In the genomic region with DNA sequence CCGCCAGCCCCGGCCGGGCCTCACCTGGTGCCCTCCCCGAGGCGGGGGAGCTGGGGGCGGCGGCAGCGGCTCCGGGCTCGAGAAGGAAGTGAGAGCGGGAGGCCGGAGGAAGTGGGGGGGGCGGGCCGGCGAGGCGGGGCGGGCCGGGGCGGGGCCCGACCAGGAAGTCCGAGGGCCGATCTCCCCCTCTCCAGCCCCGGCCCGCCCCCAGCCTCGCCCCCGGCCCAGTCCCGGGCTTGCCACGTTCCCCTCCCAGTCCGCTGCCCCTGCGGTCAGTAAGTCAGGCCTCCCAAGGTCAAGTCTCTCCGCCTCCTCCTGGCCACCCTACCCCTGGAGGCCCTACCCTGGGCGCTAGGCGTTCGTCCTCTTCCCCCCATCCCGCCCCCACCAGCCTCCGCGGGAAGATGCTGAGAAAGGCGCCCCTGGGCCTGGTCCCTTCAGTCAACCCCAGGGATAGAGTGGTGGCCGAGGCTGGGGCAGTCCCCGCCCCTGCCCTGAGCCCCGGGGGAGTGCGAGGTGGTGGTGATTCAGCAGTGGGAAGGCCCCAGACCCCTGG, we compare ENCODE assay signal across 8 cellular contexts. TPM values are rescaled to one million over a fixed set of nuclear protein-coding genes. Genes with fewer than 3 reads are reported as not detected.
DNase-seq lines count a peak whose midpoint lies in the region; ATAC-seq and TF ChIP-seq lines count a peak whose summit lies in the region.

A gene (minus strand): TSS at position 90 of the 556 bp plus-strand sequence. CDS start 12,821 bp downstream, outside the sequence.

- DNase-seq in GM13976 (ENCODE audit: low spot score), result peak; percentile 92
- peak; percentile 89 for DNase-seq in NCI-H146 (lab: John Stamatoyannopoulos, UW)
- DNase-seq in endodermal cell, result peak; percentile 93
- peak; percentile 92 for DNase-seq in mesenchymal stem cell

- peaks cover 28% of the 10 kb centered on the region for H3K4me1 ChIP-seq in ACC112 (ENCODE audit: control insufficient read depth, insufficient read depth, low read length, unreplicated experiment)
- peaks cover 12% of the 10 kb centered on the region for H3K4me1 ChIP-seq in endodermal cell (ENCODE audit: control insufficient read depth, insufficient read depth, low read length)
- peaks cover 16% of the 10 kb centered on the region for H3K4me1 ChIP-seq in mesenchymal stem cell (ENCODE audit: control insufficient read depth, insufficient read depth, low read depth, low read length)

- H3K79me1 ChIP-seq in mesenchymal stem cell (replicated peaks; ENCODE audit: low read length, poor library complexity, severe bottlenecking), result peaks cover 12% of the 10 kb centered on the region

- peaks cover 45% of the 10 kb centered on the region for H3K79me2 ChIP-seq in ACC112 (ENCODE audit: control insufficient read depth, insufficient read depth, low read length, unreplicated experiment)

- no peaks in the 10 kb centered on the region for H3K36me3 Mint-ChIP-seq in endodermal cell (ENCODE audit: low read depth)

- peak within 1 kb of the TSS; percentile 97 for H4K8ac ChIP-seq in mesenchymal stem cell (ENCODE audit: low read length)

- WGBS in endodermal cell (ENCODE audit: insufficient coverage in 1 of 2, insufficient read length in 1 of 2), 2 experiments, result 1% methylated on average over 32 of the region's 42 CpGs; no CpG with 5 or more reads in 1 of the 2 experiments
- 1% methylated on average over 10 of the region's 42 CpGs for WGBS in mesenchymal stem cell

- H2AK5ac ChIP-seq in mesenchymal stem cell (ENCODE audit: low read length, severe bottlenecking), result no peak within 1 kb of the TSS

- peak within 1 kb of the TSS; percentile 76 for H2BK5ac ChIP-seq in mesenchymal stem cell (ENCODE audit: low read depth, low read length, poor library complexity, severe bottlenecking)

- H3K27me3 ChIP-seq in ACC112 (ENCODE audit: insufficient read depth, low read length), result no peaks in the 10 kb centered on the region
- no peaks in the 10 kb centered on the region for H3K27me3 ChIP-seq in endodermal cell (ENCODE audit: control insufficient read depth, insufficient read depth, low read length, poor library complexity, severe bottlenecking)
- no peaks in the 10 kb centered on the region for H3K27me3 ChIP-seq in mesenchymal stem cell (ENCODE audit: control insufficient read depth in 1 of 2, insufficient read depth in 1 of 2, low read length in 2 of 2)

- in situ Hi-C loops in GM13976 (cut with MboI; ENCODE audit: low sequenced_read_pairs, unreplicated experiment), result loop anchor here (10.0 kb wide), 1 partner anchor 224 kb away; no protein-coding TSS in a partner anchor

- H3K9ac ChIP-seq in endodermal cell (ENCODE audit: extremely low read depth, low read length, poor library complexity, severe bottlenecking), result peak within 1 kb of the TSS; percentile 51
- peak within 1 kb of the TSS; percentile 89 for H3K9ac ChIP-seq in mesenchymal stem cell (ENCODE audit: low read length)

- H3K9me3 ChIP-seq in endodermal cell (ENCODE audit: control insufficient read depth, low read length) (no peaks in the 10 kb centered on the region), mesenchymal stem cell (ENCODE audit: control insufficient read depth, low read length) (no peaks in the 10 kb centered on the region)

- no peaks in the 10 kb centered on the region for H3K9me3 Mint-ChIP-seq in endodermal cell

- H3K27me3 Mint-ChIP-seq in endodermal cell (ENCODE audit: insufficient read depth), result peaks cover 5% of the 10 kb centered on the region

- H4K91ac ChIP-seq in mesenchymal stem cell (ENCODE audit: low read length), result peak within 1 kb of the TSS; percentile 85

- peaks cover 17% of the 10 kb centered on the region for H3K4me1 Mint-ChIP-seq in endodermal cell

- peak within 1 kb of the TSS; percentile 95 for H2BK15ac ChIP-seq in mesenchymal stem cell (ENCODE audit: low read depth, poor library complexity, severe bottlenecking)

- peak within 1 kb of the TSS; percentile 13 for H3K27ac Mint-ChIP-seq in endodermal cell

- peak within 1 kb of the TSS; percentile 97 for H2BK120ac ChIP-seq in mesenchymal stem cell (ENCODE audit: low read depth, low read length)

- peak within 1 kb of the TSS in 1 of 2 experiments; percentile 91 for H3K23ac ChIP-seq in mesenchymal stem cell (ENCODE audit: low read length in 2 of 2)

- peak; percentile 48 for ATAC-seq in HG02763 (IDR thresholded peaks at IDR 0.05; ENCODE audit: unreplicated experiment)

- H3K27ac ChIP-seq in ACC112 (ENCODE audit: low read depth, low read length), result peak within 1 kb of the TSS; percentile 82
- peak within 1 kb of the TSS; percentile 10 for H3K27ac ChIP-seq in endodermal cell (ENCODE audit: low read depth, low read length)
- peak within 1 kb of the TSS; percentile 80 for H3K27ac ChIP-seq in mesenchymal stem cell (ENCODE audit: low read length, poor library complexity, severe bottlenecking)

- H3K14ac ChIP-seq in mesenchymal stem cell (ENCODE audit: low read length in 2 of 2), result peak within 1 kb of the TSS in 1 of 2 experiments; percentile 93

- peak within 1 kb of the TSS; percentile 88 to 97 for H3K4ac ChIP-seq in mesenchymal stem cell (ENCODE audit: low read depth in 1 of 2, low read length in 2 of 2)

- no peaks in the 10 kb centered on the region for H3K36me3 ChIP-seq in ACC112 (ENCODE audit: insufficient read depth, low read length)
- peaks cover 11% of the 10 kb centered on the region for H3K36me3 ChIP-seq in endodermal cell (ENCODE audit: control insufficient read depth, insufficient read depth, low read length)
- peaks cover 9 to 10% of the 10 kb centered on the region in 2 experiments for H3K36me3 ChIP-seq in mesenchymal stem cell (ENCODE audit: control insufficient read depth in 1 of 2, insufficient read depth in 2 of 2, low read depth in 1 of 2, low read length in 2 of 2)

- peak within 1 kb of the TSS in 1 of 2 experiments; percentile 56 for H2BK12ac ChIP-seq in mesenchymal stem cell (ENCODE audit: low read length in 2 of 2)

- no peak for TF ChIP-seq CTCF in GM13976 (IDR thresholded peaks at IDR 0.05; ENCODE audit: borderline replicate concordance, control extremely low read depth, extremely low read depth, insufficient read depth, missing control alignments)
- TF ChIP-seq CTCF in WI38 (IDR thresholded peaks at IDR 0.05; ENCODE audit: low read depth, low read length), result no peak
- no peak for TF ChIP-seq CTCF in endodermal cell (conservative IDR thresholded peaks at IDR 0.05)
- no peak for TF ChIP-seq CTCF in subcutaneous adipose tissue (IDR thresholded peaks at IDR 0.05; ENCODE audit: low read depth)

- peak within 1 kb of the TSS; percentile 64 for H2AFZ ChIP-seq in ACC112 (ENCODE audit: low read length, unreplicated experiment)
- H2AFZ ChIP-seq in mesenchymal stem cell (ENCODE audit: low read depth, low read length), result peak within 1 kb of the TSS; percentile 73

- peak within 1 kb of the TSS; percentile 93 to 96 for H3K18ac ChIP-seq in mesenchymal stem cell (ENCODE audit: low read depth in 1 of 2, low read length in 2 of 2)

- H3K4me3 ChIP-seq in ACC112 (ENCODE audit: low read depth, low read length), result peak within 1 kb of the TSS; percentile 91
- H3K4me3 ChIP-seq in WI38 (ENCODE audit: low read depth, low read length), result peak within 1 kb of the TSS; percentile 85
- H3K4me3 ChIP-seq in endodermal cell (ENCODE audit: low read length), result peak within 1 kb of the TSS; percentile 91
- H3K4me3 ChIP-seq in mesenchymal stem cell (ENCODE audit: insufficient read depth in 1 of 2, low read depth in 1 of 2, low read length in 2 of 2), result peak within 1 kb of the TSS; percentile 77 to 90

- peak within 1 kb of the TSS; percentile 93 for H3K4me2 ChIP-seq in mesenchymal stem cell (ENCODE audit: low read length, poor library complexity, severe bottlenecking)

- H3K4me3 Mint-ChIP-seq in endodermal cell, result peak within 1 kb of the TSS; percentile 80

RNA-seq across cellular contexts. Expression of the gene that starts here (rescaled TPM):
- total RNA-seq in endodermal cell (10 to 100 TPM; 25.5 to 27.6 TPM), subcutaneous adipose tissue (10 to 100 TPM; 39.9 to 82.4 (median 59.7) TPM)
- 28.0 TPM for polyA plus RNA-seq in endodermal cell (2013, experiment 1 of 2)
- polyA plus RNA-seq in endodermal cell (2013, experiment 2 of 2), result 27.2 TPM
- polyA plus RNA-seq in mesenchymal stem cell (2013, experiment 1 of 2), result 77.1 TPM
- 76.9 TPM for polyA plus RNA-seq in mesenchymal stem cell (2013, experiment 2 of 2)

Comparison
In these comparisons a context has a peak if more than half of its experiments do, and no peak if none do; other contexts are left out.
1. Peak in every context shown above with its lines: DNase-seq, ATAC-seq, H3K4me3 ChIP-seq and H3K27ac ChIP-seq.
2. H3K27ac ChIP-seq: peak in every context shown above with its lines; median percentile 82 in ACC112; 80 in mesenchymal stem cell; 10 in endodermal cell.